Comparison of ENCODE assay signal across 8 cellular contexts in the genomic region with DNA sequence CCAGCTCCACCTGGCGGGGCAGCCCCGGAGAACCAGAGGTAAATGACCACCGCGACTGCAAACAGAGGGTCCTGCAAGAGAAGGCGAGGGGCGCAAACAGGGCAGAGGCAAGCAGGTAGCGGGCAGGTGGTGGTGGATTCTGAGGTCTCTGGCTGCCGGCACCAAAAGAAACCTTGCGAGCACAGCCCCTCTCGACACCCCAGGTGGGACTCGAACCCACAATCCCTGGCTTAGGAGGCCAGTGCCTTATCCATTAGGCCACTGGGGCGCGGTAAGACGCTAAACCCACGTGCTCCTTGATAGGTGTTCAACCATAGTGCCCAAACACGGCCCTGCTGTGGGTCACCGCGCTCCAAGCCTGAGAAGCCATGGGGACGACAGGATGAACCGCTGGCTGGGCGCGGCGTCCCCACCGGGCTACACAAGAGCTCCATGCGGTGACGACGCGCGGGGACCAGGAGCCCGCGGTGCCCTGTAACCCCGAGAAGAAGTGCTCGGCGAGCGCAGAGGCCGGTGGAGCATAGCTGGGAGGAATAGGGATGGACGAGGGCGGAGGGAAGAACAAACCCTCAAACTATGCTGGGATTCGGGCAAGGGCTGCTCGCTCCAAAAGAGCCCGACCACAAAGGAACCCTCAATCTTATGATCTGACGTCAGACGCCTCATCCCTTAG. TPM values are rescaled to one million over a fixed set of nuclear protein-coding genes. Genes with fewer than 3 reads are reported as not detected.
DNase-seq lines count a peak whose midpoint lies in the region; ATAC-seq and TF ChIP-seq lines count a peak whose summit lies in the region.

No MANE protein-coding gene starts in this region.

- H3K9me3 Mint-ChIP-seq in activated CD4-positive, alpha-beta T cell treated with anti-CD3 and anti-CD28 coated beads, Interleukin-2, amount 10 ng/mL, durations not matched to agents 7 days and 5 days, result peaks cover 6% of the 10 kb centered on the region

- H3K27ac ChIP-seq in A673 (ENCODE audit: low read depth, low read length, poor library complexity, severe bottlenecking) (peak overlapping the region; percentile 98), coronary artery (peak overlapping the region; percentile 94 to 96)

- POLR2A ChIA-PET in A673 (lab: Charles Lee; ENCODE audit: low non-redundant PET), result no interaction called here
- POLR2A ChIA-PET in activated CD4-positive, alpha-beta T cell treated with anti-CD3 and anti-CD28 coated beads, Interleukin-2, amount 10 ng/mL, durations not matched to agents 7 days and 5 days (lab: Charles Lee), result interaction anchor here (0.7 kb wide), 1 partner anchor 50 kb away, joined by 6 read pairs; no protein-coding TSS in a partner anchor

- H3K9me3 ChIP-seq in A673 (ENCODE audit: low read depth, low read length, poor library complexity, severe bottlenecking), result peaks cover 8% of the 10 kb centered on the region

- intact Hi-C loops in A673 (cut with micrococcal nuclease; ENCODE audit: unreplicated experiment), result loop anchor here (5.0 to 10.0 kb wide), 3 partner anchors 72 to 370 kb away; partner anchors contain the start of genes GRB2 and NUP85

- 0 out of 2 replicates have a peak, but pooled peaks have one; percentile 23 for TF ChIP-seq CTCF in A673 (conservative IDR thresholded peaks at IDR 0.05; ENCODE audit: low read depth, low read length)
- TF ChIP-seq CTCF in coronary artery (IDR thresholded peaks at IDR 0.05), result no peak

- H3K4me3 ChIP-seq in A673 (ENCODE audit: low read depth, low read length, poor library complexity, severe bottlenecking) (peak overlapping the region; percentile 85), coronary artery (peak overlapping the region; percentile 82)

- H3K27ac Mint-ChIP-seq in activated CD4-positive, alpha-beta T cell treated with anti-CD3 and anti-CD28 coated beads, Interleukin-2, amount 10 ng/mL, durations not matched to agents 7 days and 5 days, result peak overlapping the region; percentile 99

- peaks cover 13% of the 10 kb centered on the region for H3K36me3 ChIP-seq in A673 (ENCODE audit: insufficient read depth, low read length, poor library complexity, severe bottlenecking)

- H3K27me3 Mint-ChIP-seq in activated CD4-positive, alpha-beta T cell treated with anti-CD3 and anti-CD28 coated beads, Interleukin-2, amount 10 ng/mL, durations not matched to agents 7 days and 5 days, result peaks cover 15% of the 10 kb centered on the region

- CTCF ChIA-PET in A673 (lab: Charles Lee), result interaction anchor here (0.9 kb wide), 1 partner anchor 72 kb away, joined by 4 read pairs; no protein-coding TSS in a partner anchor
- CTCF ChIA-PET in activated CD4-positive, alpha-beta T cell treated with anti-CD3 and anti-CD28 coated beads, Interleukin-2, amount 10 ng/mL, durations not matched to agents 7 days and 5 days (lab: Charles Lee), result interaction anchor here (0.5 to 2.4 kb wide), 9 partner anchors 8 to 374 kb away, joined by 3 to 12 read pairs (median 3); partner anchors contain the start of gene MRPL58

- peaks cover 55% of the 10 kb centered on the region for H3K4me1 Mint-ChIP-seq in activated CD4-positive, alpha-beta T cell treated with anti-CD3 and anti-CD28 coated beads, Interleukin-2, amount 10 ng/mL, durations not matched to agents 7 days and 5 days

- peak; percentile 46 for ATAC-seq in GM18909 (IDR thresholded peaks at IDR 0.05; ENCODE audit: poor library complexity, unreplicated experiment)
- ATAC-seq in HG03378 (IDR thresholded peaks at IDR 0.05; ENCODE audit: unreplicated experiment), result peak; percentile 28
- peak; percentile 73 for ATAC-seq in left lobe of liver

- peak; percentile 96 for DNase-seq in A673 (ENCODE audit: low spot score)
- DNase-seq in NCI-H524 (lab: John Stamatoyannopoulos, UW), result peak; percentile 99
- DNase-seq in activated CD4-positive, alpha-beta T cell treated with anti-CD3 and anti-CD28 coated beads, Interleukin-2, amount 10 ng/mL, durations not matched to agents 7 days and 5 days, result peak; percentile 79
- DNase-seq in coronary artery (ENCODE audit: low spot score), result peak; percentile 92
- DNase-seq in left lobe of liver (ENCODE audit: low spot score), result peak; percentile 89
- DNase-seq in stimulated activated CD4-positive, alpha-beta T cell treated with anti-CD3 and anti-CD28 coated beads, Interleukin-1b, Interleukin-23, amount 100 ng/mL, for 24 hours (ENCODE audit: low read depth in 4 of 4, low spot score in 1 of 4), result peak in 3 of 4 experiments; percentile 91 to 94 (median 93)

- no TSS peak for BruUV-seq in A673 (replicated peaks; lab: Mats Ljungman, UMichigan)

- no peaks in the 10 kb centered on the region for H3K27me3 ChIP-seq in A673 (replicated peaks; ENCODE audit: insufficient read depth, low read depth, low read length, poor library complexity)

- peak overlapping the region; percentile 83 for H3K4me3 Mint-ChIP-seq in activated CD4-positive, alpha-beta T cell treated with anti-CD3 and anti-CD28 coated beads, Interleukin-2, amount 10 ng/mL, durations not matched to agents 7 days and 5 days

- peaks cover 20% of the 10 kb centered on the region for H3K36me3 Mint-ChIP-seq in activated CD4-positive, alpha-beta T cell treated with anti-CD3 and anti-CD28 coated beads, Interleukin-2, amount 10 ng/mL, durations not matched to agents 7 days and 5 days (ENCODE audit: low read depth)

- H3K4me1 ChIP-seq in A673 (ENCODE audit: insufficient read depth, low read length, poor library complexity, severe bottlenecking), result peaks cover 18% of the 10 kb centered on the region

RNA-seq across cellular contexts. Expression of gene ATP5PD, which starts 12.4 kb away (rescaled TPM):
- total RNA-seq in A673 (2021), result 291 and 311 TPM in 2 replicates
- 100 to 1,000 TPM; 252 to 259 TPM for total RNA-seq in activated CD4-positive, alpha-beta T cell treated with anti-CD3 and anti-CD28 coated beads, Interleukin-2, amount 10 ng/mL, durations not matched to agents 7 days and 5 days
- total RNA-seq in left lobe of liver, result 177 TPM

RNA-seq across cellular contexts. Expression of gene KCTD2, which starts 12.7 kb away (rescaled TPM):
- total RNA-seq in A673 (2021) (25.6 and 25.7 TPM in 2 replicates), left lobe of liver (7.0 TPM)
- total RNA-seq in activated CD4-positive, alpha-beta T cell treated with anti-CD3 and anti-CD28 coated beads, Interleukin-2, amount 10 ng/mL, durations not matched to agents 7 days and 5 days, result 10 to 100 TPM; 21.7 TPM

RNA-seq across cellular contexts. Expression of gene MRPL58, which starts 21.9 kb away (rescaled TPM):
- total RNA-seq in A673 (2021), result 59.9 and 61.4 TPM in 2 replicates
- total RNA-seq in activated CD4-positive, alpha-beta T cell treated with anti-CD3 and anti-CD28 coated beads, Interleukin-2, amount 10 ng/mL, durations not matched to agents 7 days and 5 days, result 10 to 100 TPM; 41.2 to 46.2 TPM
- total RNA-seq in left lobe of liver, result 25.8 TPM

RNA-seq across cellular contexts. Expression of gene CDR2L, which starts 46.9 kb away (rescaled TPM):
- 5.8 and 7.6 TPM in 2 replicates for total RNA-seq in A673 (2021)
- total RNA-seq in activated CD4-positive, alpha-beta T cell treated with anti-CD3 and anti-CD28 coated beads, Interleukin-2, amount 10 ng/mL, durations not matched to agents 7 days and 5 days, result under 1 TPM; 0.31 to 0.40 TPM
- 1.2 TPM for total RNA-seq in left lobe of liver

RNA-seq across cellular contexts. Expression of gene SLC16A5, which starts 53.4 kb away (rescaled TPM):
- total RNA-seq in A673 (2021), result 0.80 and 3.1 TPM in 2 replicates
- total RNA-seq in activated CD4-positive, alpha-beta T cell treated with anti-CD3 and anti-CD28 coated beads, Interleukin-2, amount 10 ng/mL, durations not matched to agents 7 days and 5 days, result 10 to 100 TPM; 11.4 to 12.2 TPM
- total RNA-seq in left lobe of liver, result 1.2 TPM

Comparison
In these comparisons a context has a peak if more than half of its experiments do, and no peak if none do; other contexts are left out.
1. Peak in every context shown above with its lines: DNase-seq, ATAC-seq, H3K4me3 ChIP-seq and H3K27ac ChIP-seq.